12 cellular contexts compared by ENCODE assay signal in the genomic region with DNA sequence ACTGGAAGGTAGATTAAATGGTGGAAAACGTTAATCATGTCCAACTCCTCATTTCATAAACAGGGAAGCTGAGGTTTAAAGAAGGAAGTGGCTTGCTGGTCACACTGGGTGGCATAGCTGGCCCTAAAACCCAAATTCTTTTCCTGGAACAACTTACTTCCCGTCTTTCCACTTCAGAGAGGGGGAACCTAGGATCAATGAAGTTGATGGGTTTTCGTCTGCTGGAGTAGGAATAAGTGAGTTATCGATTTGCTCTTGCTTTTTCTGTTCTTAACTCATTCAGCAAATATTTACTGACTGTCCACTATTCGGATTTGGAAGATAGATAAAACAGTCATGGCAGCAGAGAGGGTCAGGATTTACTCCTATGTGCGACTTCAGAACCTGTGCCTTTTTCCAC. TPM values are rescaled to one million over a fixed set of nuclear protein-coding genes. Genes with fewer than 3 reads are reported as not detected.
A peak's percentile ranks its signal among the peaks of the same experiment; 100 is the strongest.
DNase-seq lines count a peak whose midpoint lies in the region; TF ChIP-seq lines count a peak whose summit lies in the region.
"Had no signal": no experiment of that assay in that cellular context is flagged by ENCODE, and none has a peak within 500 bp of the region (broad histone marks: within the 10 kb centered on the region; RNA-seq: fewer than 3 reads in every experiment).

No MANE protein-coding gene starts in this region.

- no peaks in the 10 kb centered on the region; the same call in 1 of the 2 replicates for H3K79me2 ChIP-seq in SU-DHL-6 (ENCODE audit: insufficient read depth, low read length)
- H3K79me2 ChIP-seq in osteoblast (ENCODE audit: insufficient read depth, low read length), result peaks cover 24% of the 10 kb centered on the region

- H3K9ac ChIP-seq in SU-DHL-6 (ENCODE audit: low read length), result no peak overlapping the region
- H3K9ac ChIP-seq in muscle layer of colon (ENCODE audit: low read length), result no peak overlapping the region

- H3K27me3 ChIP-seq in SU-DHL-6 (ENCODE audit: low read length) (no peaks in the 10 kb centered on the region), muscle layer of colon (ENCODE audit: control insufficient read depth in 1 of 2, insufficient read depth in 2 of 2, low read length in 2 of 2) (no peaks in the 10 kb centered on the region), osteoblast (ENCODE audit: insufficient read depth, low read length) (no peaks in the 10 kb centered on the region)
- H3K27me3 ChIP-seq: SJCRH30 had no signal

- TF ChIP-seq CTCF in SU-DHL-6 (IDR thresholded peaks at IDR 0.05; ENCODE audit: insufficient read depth, low read length, poor library complexity, severe bottlenecking), result no peak
- no peak for TF ChIP-seq CTCF in osteoblast (IDR thresholded peaks at IDR 0.05; ENCODE audit: extremely low read depth, low read depth, low read length)

- peak; percentile 21 for DNase-seq in GDM1 (lab: John Stamatoyannopoulos, UW)
- no peak for DNase-seq in NCI-H1048 (lab: John Stamatoyannopoulos, UW)
- DNase-seq in foreskin melanocyte, result no peak
- no peak for DNase-seq in osteoblast (ENCODE audit: insufficient read length, low spot score, missing footprints)
- DNase-seq: activated CD4-positive, CD25-positive, alpha-beta regulatory T cell; amniotic stem cell; NCI-H1694 treated with DMSO at 0.1 percent for 48 hours; right cardiac atrium; SJCRH30 had no signal

- no peaks in the 10 kb centered on the region for H3K9me2 ChIP-seq in SU-DHL-6 (replicated peaks; ENCODE audit: insufficient read depth, low read length)

- H3K9me3 ChIP-seq in SU-DHL-6 (ENCODE audit: insufficient read depth, low read length) (no peaks in the 10 kb centered on the region), muscle layer of colon (ENCODE audit: low read length) (no peaks in the 10 kb centered on the region), osteoblast (ENCODE audit: low read depth, low read length) (no peaks in the 10 kb centered on the region)
- H3K9me3 ChIP-seq: SJCRH30 had no signal

- H3K4me3 ChIP-seq in SU-DHL-6 (ENCODE audit: insufficient read depth, low read length, poor library complexity, severe bottlenecking) (no peak overlapping the region), muscle layer of colon (ENCODE audit: low read depth in 1 of 2, low read length in 2 of 2) (no peak overlapping the region), osteoblast (ENCODE audit: insufficient read depth, low read length) (no peak overlapping the region)

- H3K27ac ChIP-seq in SU-DHL-6 (ENCODE audit: low read depth, low read length), result no peak overlapping the region
- H3K27ac ChIP-seq in muscle layer of colon (ENCODE audit: low read depth, low read length), result peak overlapping the region; percentile 4
- no peak overlapping the region for H3K27ac ChIP-seq in osteoblast (ENCODE audit: low read depth, low read length)

- H3K36me3 ChIP-seq in SU-DHL-6 (ENCODE audit: low read length) (peaks cover 8% of the 10 kb centered on the region; the same call in 1 of the 2 replicates), muscle layer of colon (ENCODE audit: insufficient read depth, low read length) (peaks cover 11% of the 10 kb centered on the region), osteoblast (ENCODE audit: insufficient read depth, low read length) (peaks cover 10% of the 10 kb centered on the region)

- H3K4me1 ChIP-seq in muscle layer of colon (ENCODE audit: insufficient read depth, low read length) (peaks cover 48% of the 10 kb centered on the region), osteoblast (ENCODE audit: insufficient read depth, low read length) (peaks cover 49% of the 10 kb centered on the region)

- no peaks in the 10 kb centered on the region; the same call in 1 of the 2 replicates for H3F3A ChIP-seq in SU-DHL-6 (ENCODE audit: insufficient read depth)

- H3K4me2 ChIP-seq in SU-DHL-6 (ENCODE audit: low read depth, low read length, poor library complexity, severe bottlenecking) (peak overlapping the region; percentile 18), osteoblast (ENCODE audit: insufficient read depth, low read length) (no peak overlapping the region)

- H2AFZ ChIP-seq in SU-DHL-6 (ENCODE audit: low read depth, low read length, severe bottlenecking) (no peak overlapping the region), osteoblast (ENCODE audit: low read length) (no peak overlapping the region)

- H4K20me1 ChIP-seq in SU-DHL-6 (ENCODE audit: low read depth, low read length), result no peaks in the 10 kb centered on the region
- H4K20me1 ChIP-seq in osteoblast (ENCODE audit: insufficient read depth, low read length), result peaks cover 5% of the 10 kb centered on the region

RNA-seq across cellular contexts. Expression of gene SYS1, which starts 1.2 kb away (rescaled TPM):
- 26.5 and 31.8 TPM in 2 replicates for total RNA-seq in osteoblast

RNA-seq across cellular contexts. Expression of gene SDC4, which starts 13.6 kb away (rescaled TPM):
- 182 and 267 TPM in 2 replicates for total RNA-seq in osteoblast

RNA-seq across cellular contexts. Expression of gene TP53TG5, which starts 16.3 kb away (rescaled TPM):
- not detected in 2 replicates for total RNA-seq in osteoblast
- total RNA-seq: dermis microvascular lymphatic vessel endothelial cell, SJCRH30 had no signal

RNA-seq across cellular contexts. Expression of gene DBNDD2, which starts 46.3 kb away (rescaled TPM):
- 8.7 and 13.0 TPM in 2 replicates for total RNA-seq in osteoblast

RNA-seq across cellular contexts. Expression of gene MATN4, which starts 53.7 kb away (rescaled TPM):
- under 0.01 TPM in 1 of 2 replicates, not detected in the other for total RNA-seq in osteoblast
